In the genomic region with DNA sequence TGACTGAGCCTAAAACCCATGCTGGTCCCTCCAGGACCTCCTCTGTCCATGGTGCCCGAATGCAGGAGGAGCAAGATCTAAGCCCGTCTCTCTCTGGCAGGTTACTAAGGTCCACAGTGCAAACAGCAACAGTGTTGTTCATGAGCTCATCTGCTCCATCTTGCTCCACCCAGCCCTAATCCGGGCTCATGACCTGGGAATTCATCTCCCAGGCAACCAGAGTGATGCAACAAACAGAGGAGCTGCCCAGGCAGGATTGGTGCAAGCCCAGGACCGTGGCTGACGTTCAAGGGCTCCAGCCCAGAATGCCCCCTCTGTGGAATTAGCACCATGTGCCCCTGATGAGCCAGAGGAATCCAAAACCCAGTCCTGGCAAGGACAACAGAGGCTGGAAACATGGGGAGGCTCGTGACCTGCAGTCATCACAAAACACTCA, we compare ENCODE assay signal across 8 cellular contexts. TPM values are rescaled to one million over a fixed set of nuclear protein-coding genes. Genes with fewer than 3 reads are reported as not detected.
DNase-seq lines count a peak whose midpoint lies in the region; TF ChIP-seq lines count a peak whose summit lies in the region.
"Had no signal": no experiment of that assay in that cellular context is flagged by ENCODE, and none has a peak within 500 bp of the region (broad histone marks: within the 10 kb centered on the region; RNA-seq: fewer than 3 reads in every experiment).

No MANE protein-coding gene starts in this region.

- no peaks in the 10 kb centered on the region for H4K20me1 ChIP-seq in mammary epithelial cell (ENCODE audit: insufficient read depth, low read length)

- no peak overlapping the region for H3K27ac ChIP-seq in mammary epithelial cell (ENCODE audit: insufficient read depth, low read depth, low read length)

- no peaks in the 10 kb centered on the region for H3K79me2 ChIP-seq in mammary epithelial cell (ENCODE audit: insufficient read depth, low read length)

- CTCF ChIA-PET in mammary epithelial cell (lab: Charles Lee; ENCODE audit: low non-redundant PET) = no interaction called here

- H3K4me3 Mint-ChIP-seq in type B pancreatic cell = no peak overlapping the region
- H3K4me3 Mint-ChIP-seq: nephron had no signal

- H3K27ac Mint-ChIP-seq in type B pancreatic cell = peak overlapping the region; percentile 69

- H3K27me3 Mint-ChIP-seq in type B pancreatic cell = no peaks in the 10 kb centered on the region

- WGBS in mammary epithelial cell (ENCODE audit: low coverage, missing lambda C conversion rate) = 0% methylated on average over 3 of the region's 6 CpGs

- TF ChIP-seq CTCF in mammary epithelial cell (conservative IDR thresholded peaks at IDR 0.05 in 1 of 2, IDR thresholded peaks at IDR 0.05 in 1 of 2; ENCODE audit: extremely low read depth in 1 of 2, insufficient read depth in 1 of 2, low read depth in 1 of 2, low read length in 2 of 2) = no peak
- no peak for TF ChIP-seq CTCF in type B pancreatic cell (conservative IDR thresholded peaks at IDR 0.05)

- no peaks in the 10 kb centered on the region for H3K27me3 ChIP-seq in mammary epithelial cell (ENCODE audit: insufficient read depth, low read length)

- H3K9me3 ChIP-seq in mammary epithelial cell (replicated peaks; ENCODE audit: insufficient read depth, low read length) = peaks cover 23% of the 10 kb centered on the region

- H3K4me1 ChIP-seq in mammary epithelial cell (ENCODE audit: insufficient read depth, low read length) = no peaks in the 10 kb centered on the region

- no TSS peak for BruUV-seq in mammary epithelial cell (replicated peaks; lab: Mats Ljungman, UMichigan)

- no peaks in the 10 kb centered on the region for H3K9me3 Mint-ChIP-seq in type B pancreatic cell
- H3K9me3 Mint-ChIP-seq: nephron had no signal

- H3K36me3 Mint-ChIP-seq in type B pancreatic cell = no peaks in the 10 kb centered on the region

- dilution Hi-C loops in mammary epithelial cell (cut with HindIII; ENCODE audit: low sequenced_read_pairs) = no loop called here

- intact Hi-C loops in mammary epithelial cell (cut with micrococcal nuclease) = no loop called here

- H3K4me3 ChIP-seq in mammary epithelial cell (replicated peaks in 1 of 3; ENCODE audit: insufficient read depth in 1 of 3, low read depth in 2 of 3, low read length in 3 of 3) = no peak overlapping the region

- no peak overlapping the region for H2AFZ ChIP-seq in mammary epithelial cell (ENCODE audit: low read depth, low read length)

- H3K4me2 ChIP-seq in mammary epithelial cell (ENCODE audit: insufficient read depth, low read depth, low read length) = no peak overlapping the region

- H3K9ac ChIP-seq in mammary epithelial cell (ENCODE audit: insufficient read depth, low read length) = no peak overlapping the region

- H3K36me3 ChIP-seq in mammary epithelial cell (ENCODE audit: insufficient read depth, low read length) = no peaks in the 10 kb centered on the region

- in situ Hi-C loops in mammary epithelial cell (cut with MboI; ENCODE audit: low sequenced_read_pairs in 2 of 2) = no loop called here

- H3K4me1 Mint-ChIP-seq in type B pancreatic cell (ENCODE audit: unreplicated experiment) = peaks cover 19% of the 10 kb centered on the region

- peak; percentile 9 for DNase-seq in LoVo (ENCODE audit: low spot score)
- DNase-seq in mammary epithelial cell = peak; percentile 21
- peak; percentile 50 for DNase-seq in kidney tubule cell (ENCODE audit: low spot score)
- DNase-seq in type B pancreatic cell (ENCODE audit: extremely low spot score, unreplicated experiment) = no peak
- DNase-seq in activated T-cell treated with anti-CD3 and anti-CD28 coated beads, Interleukin-2, amount 50 U/mL, for 1 hour = no peak
- DNase-seq in NCI-H526 treated with DMSO at 0.1 percent for 48 hours (lab: John Stamatoyannopoulos, UW) = no peak
- DNase-seq in NK-92 (lab: John Stamatoyannopoulos, UW; ENCODE audit: unreplicated experiment) = no peak

RNA-seq across cellular contexts. Expression of a gene that starts 29.9 kb away (rescaled TPM):
- total RNA-seq in mammary epithelial cell (1 to 10 TPM in 1 of 2 donors, not detected in 1; 4.5 TPM), type B pancreatic cell (ENCODE audit: low replicate concordance) (17.0 and 41.4 TPM in 2 replicates)
- polyA plus RNA-seq in mammary epithelial cell = not detected
- not detected for polyA minus RNA-seq in mammary epithelial cell

Comparison
In these comparisons a context has a peak if more than half of its experiments do, and no peak if none do; other contexts are left out.
1. DNase-seq: peak in LoVo (single experiment), mammary epithelial cell (single experiment) and kidney tubule cell (single experiment); none in type B pancreatic cell (single experiment), activated T-cell treated with anti-CD3 and anti-CD28 coated beads, Interleukin-2, amount 50 U/mL, for 1 hour (single experiment), NCI-H526 treated with DMSO at 0.1 percent for 48 hours (single experiment) and NK-92 (single experiment).